In genomic region chr17:73940511-73940910, GRCh38 we compare ENCODE assay signal across 18 cellular contexts.
"Had no signal": no experiment of that assay in that cellular context is flagged by ENCODE, and none has a peak within 500 bp of the region (broad histone marks: within the 10 kb centered on the region; RNA-seq: fewer than 3 reads in every experiment).

No MANE protein-coding gene starts in this region.

- H3K4me1 Mint-ChIP-seq: memory B cell; stimulated activated effector memory CD8-positive, alpha-beta T cell treated with anti-CD3 and anti-CD28 coated beads, Interleukin-12 subunit alpha, Interleukin-12 subunit beta, amount 100 ng/mL, for 72 hours had no signal

- H3K27me3 Mint-ChIP-seq: natural killer cell treated with Interleukin-12 subunit alpha and Interleukin-12 subunit beta and Interleukin-15 and Interleukin-18, amount 100 ng/mL, for 72 hours had no signal

- H3K36me3 Mint-ChIP-seq: memory B cell; natural killer cell treated with Interleukin-12 subunit alpha and Interleukin-12 subunit beta and Interleukin-15 and Interleukin-18, amount 100 ng/mL, for 72 hours; neural progenitor cell; stimulated activated effector memory CD8-positive, alpha-beta T cell treated with anti-CD3 and anti-CD28 coated beads, Interleukin-12 subunit alpha, Interleukin-12 subunit beta, amount 100 ng/mL, for 72 hours had no signal

- H3K4me3 Mint-ChIP-seq: memory B cell; natural killer cell treated with Interleukin-12 subunit alpha and Interleukin-12 subunit beta and Interleukin-15 and Interleukin-18, amount 100 ng/mL, for 72 hours; neural progenitor cell; stimulated activated effector memory CD8-positive, alpha-beta T cell treated with anti-CD3 and anti-CD28 coated beads, Interleukin-12 subunit alpha, Interleukin-12 subunit beta, amount 100 ng/mL, for 72 hours had no signal

- DNase-seq: dorsolateral prefrontal cortex; effector CD8-positive, alpha-beta T cell; esophagus squamous epithelium; foreskin melanocyte; left ventricle myocardium superior; lower lobe of right lung; right cardiac atrium; sigmoid colon; stimulated activated CD4-positive, alpha-beta T cell treated with anti-CD3 and anti-CD28 coated beads, Interleukin-2, amount 100 ng/mL, for 24 hours; stimulated activated CD4-positive, alpha-beta T cell treated with anti-CD3 and anti-CD28 coated beads, Interleukin-4, amount 100 ng/mL, for 24 hours; stimulated activated naive CD4-positive, alpha-beta T cell treated with Interleukin-2 at 50 U/mL for 16 hours; stomach; thyroid gland; trophoblast cell had no signal

- ATAC-seq: left ventricle myocardium superior; lower lobe of right lung; natural killer cell treated with Interleukin-12 subunit alpha and Interleukin-12 subunit beta and Interleukin-15 and Interleukin-18, amount 100 ng/mL, for 72 hours; right cardiac atrium; stimulated activated effector memory CD8-positive, alpha-beta T cell treated with anti-CD3 and anti-CD28 coated beads, Interleukin-12 subunit alpha, Interleukin-12 subunit beta, amount 100 ng/mL, for 72 hours had no signal

- H3K27ac Mint-ChIP-seq: memory B cell; natural killer cell treated with Interleukin-12 subunit alpha and Interleukin-12 subunit beta and Interleukin-15 and Interleukin-18, amount 100 ng/mL, for 72 hours; neural progenitor cell; stimulated activated effector memory CD8-positive, alpha-beta T cell treated with anti-CD3 and anti-CD28 coated beads, Interleukin-12 subunit alpha, Interleukin-12 subunit beta, amount 100 ng/mL, for 72 hours had no signal

- H3K9me3 Mint-ChIP-seq: memory B cell; natural killer cell treated with Interleukin-12 subunit alpha and Interleukin-12 subunit beta and Interleukin-15 and Interleukin-18, amount 100 ng/mL, for 72 hours; stimulated activated effector memory CD8-positive, alpha-beta T cell treated with anti-CD3 and anti-CD28 coated beads, Interleukin-12 subunit alpha, Interleukin-12 subunit beta, amount 100 ng/mL, for 72 hours had no signal
